In the genomic region with DNA sequence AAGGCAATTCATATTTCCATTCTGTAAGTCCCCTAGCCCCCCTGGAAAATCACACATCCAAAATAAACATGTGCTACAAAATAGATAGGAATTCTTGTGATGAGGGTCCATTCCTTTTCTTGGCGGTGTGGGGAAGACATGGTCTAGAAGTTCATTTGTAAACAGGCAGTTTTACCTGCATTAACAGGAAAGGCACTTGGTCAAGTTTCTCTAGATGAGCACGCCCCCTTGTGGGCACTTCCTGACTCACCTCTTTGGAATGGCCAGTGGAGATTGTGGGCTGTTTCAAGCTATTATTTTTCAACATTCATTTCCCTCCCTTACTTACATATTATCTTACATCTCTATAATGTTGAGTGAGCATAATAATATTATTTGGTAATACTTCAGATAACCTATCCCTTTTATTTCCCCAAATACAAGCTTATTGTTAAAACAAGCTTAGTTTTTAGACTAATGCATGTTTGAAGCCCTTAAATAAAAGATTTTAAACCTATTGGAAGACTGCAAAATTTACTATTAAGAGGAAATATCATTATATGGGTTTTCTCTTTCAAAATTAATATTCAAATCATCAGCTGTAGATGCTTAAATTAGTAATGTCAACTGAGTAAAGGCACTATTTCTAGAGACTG, we compare ENCODE assay signal across 8 cellular contexts.
DNase-seq lines count a peak whose midpoint lies in the region; ATAC-seq and TF ChIP-seq lines count a peak whose summit lies in the region.

No MANE protein-coding gene starts in this region.

- no peaks in the 10 kb centered on the region for H3K4me1 ChIP-seq in SJCRH30

- H3K27ac Mint-ChIP-seq in glutamatergic neuron (ENCODE audit: unreplicated experiment), result no peak overlapping the region
- no peak overlapping the region for H3K27ac Mint-ChIP-seq in progenitor cell of endocrine pancreas

- TF ChIP-seq CTCF in glutamatergic neuron (IDR thresholded peaks at IDR 0.05; ENCODE audit: partially characterized antibody, unreplicated experiment) (peak; percentile 88), progenitor cell of endocrine pancreas (IDR thresholded peaks at IDR 0.05; ENCODE audit: unreplicated experiment) (peak; percentile 86)

- no peaks in the 10 kb centered on the region for H3K36me3 Mint-ChIP-seq in glutamatergic neuron (ENCODE audit: unreplicated experiment)
- H3K36me3 Mint-ChIP-seq in progenitor cell of endocrine pancreas (ENCODE audit: insufficient read depth), result no peaks in the 10 kb centered on the region

- no peak overlapping the region for H3K27ac ChIP-seq in SJCRH30

- H3K4me3 Mint-ChIP-seq in glutamatergic neuron (ENCODE audit: unreplicated experiment) (no peak overlapping the region), progenitor cell of endocrine pancreas (ENCODE audit: low read depth) (no peak overlapping the region)

- no peaks in the 10 kb centered on the region for H3K9me3 ChIP-seq in SJCRH30 (replicated peaks)

- H3K4me1 Mint-ChIP-seq in glutamatergic neuron (ENCODE audit: low read depth, unreplicated experiment) (no peaks in the 10 kb centered on the region), progenitor cell of endocrine pancreas (ENCODE audit: low read depth) (peaks cover 14% of the 10 kb centered on the region)

- no peaks in the 10 kb centered on the region for H3K27me3 Mint-ChIP-seq in glutamatergic neuron (ENCODE audit: unreplicated experiment)
- no peaks in the 10 kb centered on the region for H3K27me3 Mint-ChIP-seq in progenitor cell of endocrine pancreas

- no peaks in the 10 kb centered on the region for H3K36me3 ChIP-seq in SJCRH30

- DNase-seq in D341Med (ENCODE audit: low spot score) (peak; percentile 58), KG1 (lab: John Stamatoyannopoulos, UW) (peak; percentile 63), SJCRH30 (peak; percentile 69 to 86), glutamatergic neuron (peak; percentile 86), progenitor cell of endocrine pancreas (ENCODE audit: low spot score, unreplicated experiment) (peak; percentile 66)
- peak; percentile 36 for DNase-seq in activated gamma-delta T cell treated with anti-CD3 and anti-CD28 coated beads, Interleukin-2, amount 50 U/mL, for 16 hours (ENCODE audit: low read depth)

- no peaks in the 10 kb centered on the region for H3K9me3 Mint-ChIP-seq in glutamatergic neuron (ENCODE audit: unreplicated experiment)
- no peaks in the 10 kb centered on the region for H3K9me3 Mint-ChIP-seq in progenitor cell of endocrine pancreas (ENCODE audit: low read depth)

- no peaks in the 10 kb centered on the region for H3K27me3 ChIP-seq in SJCRH30

- ATAC-seq in GM19467 (IDR thresholded peaks at IDR 0.05; ENCODE audit: unreplicated experiment), result peak; percentile 80
- ATAC-seq in GM18520 (IDR thresholded peaks at IDR 0.05; ENCODE audit: unreplicated experiment), result no peak

- H3K4me3 ChIP-seq in SJCRH30, result no peak overlapping the region

Comparison
In these comparisons a context has a peak if more than half of its experiments do, and no peak if none do; other contexts are left out.
1. DNase-seq: peak in every context shown above with its lines; median percentile 86 in glutamatergic neuron; 78 in SJCRH30; 66 in progenitor cell of endocrine pancreas; 63 in KG1; 58 in D341Med; 36 in activated gamma-delta T cell treated with anti-CD3 and anti-CD28 coated beads, Interleukin-2, amount 50 U/mL, for 16 hours.